ENCODE assay signal across 8 cellular contexts in the genomic region with DNA sequence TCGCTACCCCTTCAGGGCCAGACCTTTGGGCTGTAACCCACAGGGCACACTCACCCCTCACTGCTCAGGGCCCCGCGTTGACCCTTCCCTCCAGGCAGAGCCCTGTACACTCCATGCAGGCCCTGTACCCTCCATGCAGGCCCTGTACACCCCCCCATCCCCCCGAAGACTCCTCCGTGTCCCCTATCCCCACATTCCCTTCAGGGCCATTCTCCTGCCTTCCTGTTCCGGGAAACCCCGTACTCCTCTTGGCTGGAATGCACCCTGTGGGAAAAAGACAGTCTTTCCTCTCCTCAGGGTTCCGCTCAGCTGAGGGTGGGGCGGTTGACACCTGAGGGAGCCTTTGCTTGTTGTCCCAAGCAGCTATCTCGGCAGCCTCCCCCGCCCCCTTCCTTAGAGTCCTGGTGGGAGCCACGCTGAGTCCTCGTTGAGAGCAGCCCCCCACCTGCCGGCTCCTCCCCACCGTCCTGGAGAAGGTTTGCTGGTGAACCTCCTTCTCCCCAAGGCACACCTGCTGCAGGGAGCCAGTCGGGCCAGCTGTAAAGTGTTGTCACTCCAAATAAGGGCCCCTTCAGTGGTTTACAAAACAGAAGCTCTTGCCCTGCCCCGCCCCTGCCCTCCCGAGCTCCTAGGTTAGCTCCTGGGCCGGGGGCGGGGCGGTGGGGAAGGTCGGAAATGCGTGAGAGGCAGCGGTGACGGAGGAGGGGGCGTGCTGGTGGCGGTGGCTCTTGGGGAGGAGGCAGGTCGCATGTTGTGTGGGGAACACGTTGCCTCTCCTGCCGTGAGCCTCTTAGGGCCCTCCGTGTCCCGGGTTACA. TPM values are rescaled to one million over a fixed set of nuclear protein-coding genes. Genes with fewer than 3 reads are reported as not detected.
DNase-seq lines count a peak whose midpoint lies in the region; ATAC-seq, FAIRE-seq and TF ChIP-seq lines count a peak whose summit lies in the region.

No MANE protein-coding gene starts in this region.

- H3K4me3 ChIP-seq in DND-41 (ENCODE audit: low read depth in 1 of 2, low read length in 2 of 2), result peak overlapping the region; percentile 88 to 95; a peak in 3 of 4 replicates
- peak overlapping the region; percentile 91 for H3K4me3 ChIP-seq in SJCRH30
- peak overlapping the region; percentile 40 to 93 (median 80) for H3K4me3 ChIP-seq in adrenal gland
- peak overlapping the region; percentile 64 to 97 (median 94) for H3K4me3 ChIP-seq in HepG2 (replicated peaks in 1 of 3; ENCODE audit: insufficient read depth in 1 of 3, low read depth in 2 of 3, low read length in 3 of 3)

- DNase-seq in DND-41, result peak; percentile 36
- DNase-seq in SJCRH30, result no peak
- DNase-seq in adrenal gland, result peak in 5 of 7 donors; percentile 56 to 69 (median 63)
- DNase-seq in HepG2 (ENCODE audit: low spot score), result peak; percentile 62
- peak; percentile 57 to 62 for DNase-seq in stimulated activated CD8-positive, alpha-beta memory T cell treated with anti-CD3 and anti-CD28 coated beads, Interleukin-7, amount 100 ng/mL, for 4 hours (ENCODE audit: low read depth in 2 of 2)
- DNase-seq in NCI-H1048 (lab: John Stamatoyannopoulos, UW), result no peak
- no peak for DNase-seq in left lobe of liver (ENCODE audit: low spot score)
- no peak for DNase-seq in HTR-8/SVneo (ENCODE audit: insufficient read length, low spot score)

- no peaks in the 10 kb centered on the region for H3K9me3 ChIP-seq in DND-41 (ENCODE audit: insufficient read depth, low read length, severe bottlenecking)
- no peaks in the 10 kb centered on the region for H3K9me3 ChIP-seq in SJCRH30 (replicated peaks)
- H3K9me3 ChIP-seq in adrenal gland (replicated peaks in 1 of 3), result no peaks in the 10 kb centered on the region
- no peaks in the 10 kb centered on the region for H3K9me3 ChIP-seq in HepG2 (ENCODE audit: low read length)

- H3K4me2 ChIP-seq in DND-41 (ENCODE audit: insufficient read depth, low read length) (peak overlapping the region; percentile 97), HepG2 (ENCODE audit: low read depth, low read length) (peak overlapping the region; percentile 97)

- TF ChIP-seq EP300 in HepG2 (IDR thresholded peaks at IDR 0.05; ENCODE audit: low read depth in 2 of 2, low read length in 2 of 2) (no peak), HepG2 (CRISPR knock-in tag; IDR thresholded peaks at IDR 0.05; ENCODE audit: borderline replicate concordance) (no peak)

- TF ChIP-seq RAD21 in HepG2 (CRISPR knock-in tag; IDR thresholded peaks at IDR 0.05), result no peak

- 6 to 14% (median 10%) methylated on average over 13 to 32 of the region's 32 CpGs for WGBS in adrenal gland, 4 donors
- whole genome bisulfite sequencing in HepG2 (ENCODE audit: low lambda C conversion rate), result 1% methylated on average over 21 of the region's 32 CpGs

- BruUV-seq in HepG2 (replicated peaks; lab: Mats Ljungman, UMichigan), result no TSS peak

- H4K20me1 ChIP-seq in DND-41 (ENCODE audit: insufficient read depth, low read length), result peaks cover 57% of the 10 kb centered on the region
- peaks cover 24% of the 10 kb centered on the region for H4K20me1 ChIP-seq in HepG2 (ENCODE audit: insufficient read depth, low read length)

- H3K79me2 ChIP-seq in DND-41 (ENCODE audit: insufficient read depth, low read length) (peaks cover 61% of the 10 kb centered on the region), HepG2 (ENCODE audit: insufficient read depth, low read length) (peaks cover 60% of the 10 kb centered on the region)

- H3K9ac ChIP-seq in DND-41 (ENCODE audit: low read depth, low read length), result peak overlapping the region; percentile 83
- peak overlapping the region; percentile 94 for H3K9ac ChIP-seq in HepG2 (ENCODE audit: insufficient read depth, low read depth, low read length)

- H3K27ac ChIP-seq in DND-41 (ENCODE audit: low read length) (peak overlapping the region; percentile 33; the same call in 1 of the 2 replicates), SJCRH30 (no peak overlapping the region), adrenal gland (peak overlapping the region in 4 of 5 donors; percentile 35 to 89 (median 83)), HepG2 (ENCODE audit: extremely low read length, insufficient read depth, low read length) (peak overlapping the region; percentile 93)

- POLR2A ChIA-PET in HepG2 (lab: Yijun Ruan, JAX), result interaction anchor here (0.6 to 2.1 kb wide), 11 partner anchors 8 to 668 kb away, joined by 3 to 19 read pairs (median 3); a partner anchor contains a TSS

- ATAC-seq in DND-41 (ENCODE audit: insufficient read depth, low read depth) (no peak), HepG2 (peak; percentile 49), left lobe of liver (no peak)

- H3K4me1 ChIP-seq in DND-41 (ENCODE audit: insufficient read depth, low read length), result peaks cover 54% of the 10 kb centered on the region
- peaks cover 4% of the 10 kb centered on the region; the same call in 1 of the 2 replicates for H3K4me1 ChIP-seq in SJCRH30
- peaks cover 47 to 54% of the 10 kb centered on the region in 2 donors for H3K4me1 ChIP-seq in adrenal gland (replicated peaks in 1 of 2)
- H3K4me1 ChIP-seq in HepG2 (ENCODE audit: insufficient read depth, low read length), result peaks cover 22% of the 10 kb centered on the region

- no peak overlapping the region for H2AFZ ChIP-seq in DND-41 (ENCODE audit: low read depth, low read length)
- H2AFZ ChIP-seq in HepG2 (ENCODE audit: low read length), result no peak overlapping the region

- FAIRE-seq in HepG2 (lab: Jason Lieb, UNC) (no peak), HTR-8/SVneo (lab: Jason Lieb, UNC) (no peak)

- in situ Hi-C loops in HepG2 (cut with HindIII; ENCODE audit: extremely low pct_ligation_motif_present, low pct_unique_long_range_greater_than_20kb), result no loop called here

- intact Hi-C loops in adrenal gland (cut with DNase I) (no loop called here), HepG2 (cut with micrococcal nuclease; ENCODE audit: unreplicated experiment) (no loop called here)

- H3K36me3 ChIP-seq in DND-41 (ENCODE audit: insufficient read depth, low read length) (no peaks in the 10 kb centered on the region; the same call in 1 of the 2 replicates), SJCRH30 (no peaks in the 10 kb centered on the region), adrenal gland (replicated peaks in 1 of 2) (no peaks in the 10 kb centered on the region), HepG2 (replicated peaks in 1 of 2; ENCODE audit: control insufficient read depth in 1 of 2, insufficient read depth in 2 of 2, low read length in 2 of 2) (no peaks in the 10 kb centered on the region)

- TF ChIP-seq CTCF in DND-41 (IDR thresholded peaks at IDR 0.05; ENCODE audit: borderline replicate concordance, extremely low read depth, low read length, poor library complexity, severe bottlenecking) (no peak), adrenal gland (IDR thresholded peaks at IDR 0.05) (no peak), HepG2 (CRISPR knock-in tag; IDR thresholded peaks at IDR 0.05) (no peak)

- H3K27me3 ChIP-seq in DND-41 (ENCODE audit: insufficient read depth, low read length, poor library complexity) (peaks cover 4% of the 10 kb centered on the region), SJCRH30 (0 out of 2 replicates have a peak, but pooled peaks cover 3% of the 10 kb centered on the region), adrenal gland (no peaks in the 10 kb centered on the region), HepG2 (ENCODE audit: control insufficient read depth in 1 of 2, insufficient read depth in 2 of 2, low read length in 2 of 2) (no peaks in the 10 kb centered on the region)

- TF ChIP-seq POLR2A in adrenal gland (IDR thresholded peaks at IDR 0.05), result no peak
- TF ChIP-seq POLR2A in HepG2 (IDR thresholded peaks at IDR 0.05; ENCODE audit: insufficient read depth in 1 of 2, low read depth in 2 of 2, low read length in 2 of 2), result peak; percentile 37 to 67; a peak in 2 of 4 replicates

- CTCF ChIA-PET in HepG2 (lab: Yijun Ruan, JAX; ENCODE audit: low intra/inter-chr PET ratio, low total read pairs), result no interaction called here

RNA-seq across cellular contexts. Expression of a gene that starts 1.4 kb away (rescaled TPM):
- total RNA-seq in SJCRH30 (2014; rRNA removed; shearing (Covaris generic)), result 35.8 and 40.1 TPM in 2 replicates
- 10 to 100 TPM; 53.1 to 84.3 (median 64.4) TPM for total RNA-seq in adrenal gland
- 10 to 100 TPM; 20.6 to 38.3 (median 35.6) TPM for polyA plus RNA-seq in adrenal gland
- 18.8 and 26.8 TPM in 2 replicates for total RNA-seq in HepG2 (2016; rRNA removed; fragmentation: Illumina TruSeq; extraction: Trizol)
- 4.5 and 5.5 TPM in 2 replicates for total RNA-seq in HepG2 (2016; cell fraction: cytosol; rRNA removed; fragmentation: Illumina TruSeq; extraction: Trizol; ENCODE audit: low read depth)
- total RNA-seq in HepG2 (2016; cell fraction: insoluble cytoplasmic fraction; rRNA removed; fragmentation: Illumina TruSeq; extraction: Trizol), result 16.2 and 28.2 TPM in 2 replicates
- 20.2 and 20.3 TPM in 2 replicates for total RNA-seq in HepG2 (2016; cell fraction: membrane; rRNA removed; fragmentation: Illumina TruSeq; extraction: Trizol)
- 13.2 and 15.8 TPM in 2 replicates for total RNA-seq in HepG2 (2016; cell fraction: nucleus; rRNA removed; fragmentation: Illumina TruSeq; extraction: Trizol)
- 16.0 and 16.8 TPM in 2 replicates for polyA plus RNA-seq in HepG2 (2011; rRNA removed)
- 18.0 and 19.4 TPM in 2 replicates for polyA plus RNA-seq in HepG2 (2011; cell fraction: cytosol; rRNA removed)
- polyA plus RNA-seq in HepG2 (2011; cell fraction: nucleus; rRNA removed), result 24.5 and 30.8 TPM in 2 replicates
- 21.5 and 25.5 TPM in 2 replicates for polyA plus RNA-seq in HepG2 (2012)
- polyA plus RNA-seq in HepG2 (2016; cell fraction: cytosol; fragmentation: Illumina TruSeq; extraction: Trizol; ENCODE audit: low read depth), result 4.2 and 4.6 TPM in 2 replicates
- 25.9 and 33.9 TPM in 2 replicates for polyA plus RNA-seq in HepG2 (2016; cell fraction: insoluble cytoplasmic fraction; fragmentation: Illumina TruSeq; extraction: Trizol; ENCODE audit: low read depth)
- polyA plus RNA-seq in HepG2 (2016; cell fraction: membrane; fragmentation: Illumina TruSeq; extraction: Trizol; ENCODE audit: low read depth), result 14.1 and 15.9 TPM in 2 replicates
- 31.1 and 31.9 TPM in 2 replicates for polyA plus RNA-seq in HepG2 (2016; cell fraction: nucleus; fragmentation: Illumina TruSeq; extraction: Trizol; ENCODE audit: insufficient read depth, low read depth)
- 36.6 and 52.6 TPM in 2 replicates for polyA minus RNA-seq in HepG2 (2011; rRNA and poly(A)+ RNA removed; ENCODE audit: low replicate concordance)
- polyA minus RNA-seq in HepG2 (2011; cell fraction: cytosol; rRNA and poly(A)+ RNA removed), result 10.8 and 16.8 TPM in 2 replicates
- polyA minus RNA-seq in HepG2 (2011; cell fraction: nucleus; rRNA and poly(A)+ RNA removed), result 6.7 and 7.1 TPM in 2 replicates
- 22.8 TPM for total RNA-seq in left lobe of liver

RNA-seq across cellular contexts. Expression of a gene that starts 33.3 kb away (rescaled TPM):
- total RNA-seq in SJCRH30 (2014; rRNA removed; shearing (Covaris generic)), result 313 and 320 TPM in 2 replicates
- total RNA-seq in adrenal gland, result 100 to 1,000 TPM; 428 to 968 (median 670) TPM
- polyA plus RNA-seq in adrenal gland, result 1,000 to 10,000 TPM in 2 of 3 donors, 100 to 1,000 TPM in 1; 237 to 2,300 (median 1,557) TPM
- total RNA-seq in HepG2 (2016; rRNA removed; fragmentation: Illumina TruSeq; extraction: Trizol), result 51.6 and 62.8 TPM in 2 replicates
- total RNA-seq in HepG2 (2016; cell fraction: cytosol; rRNA removed; fragmentation: Illumina TruSeq; extraction: Trizol; ENCODE audit: low read depth), result 148 and 187 TPM in 2 replicates
- 41.9 and 63.2 TPM in 2 replicates for total RNA-seq in HepG2 (2016; cell fraction: insoluble cytoplasmic fraction; rRNA removed; fragmentation: Illumina TruSeq; extraction: Trizol)
- 155 and 189 TPM in 2 replicates for total RNA-seq in HepG2 (2016; cell fraction: membrane; rRNA removed; fragmentation: Illumina TruSeq; extraction: Trizol)
- total RNA-seq in HepG2 (2016; cell fraction: nucleus; rRNA removed; fragmentation: Illumina TruSeq; extraction: Trizol), result 29.0 and 32.6 TPM in 2 replicates
- polyA plus RNA-seq in HepG2 (2011; rRNA removed), result 189 and 246 TPM in 2 replicates
- 170 and 253 TPM in 2 replicates for polyA plus RNA-seq in HepG2 (2011; cell fraction: cytosol; rRNA removed)
- 312 and 359 TPM in 2 replicates for polyA plus RNA-seq in HepG2 (2011; cell fraction: nucleus; rRNA removed)
- polyA plus RNA-seq in HepG2 (2012), result 157 and 182 TPM in 2 replicates
- polyA plus RNA-seq in HepG2 (2016; cell fraction: cytosol; fragmentation: Illumina TruSeq; extraction: Trizol; ENCODE audit: low read depth), result 365 and 380 TPM in 2 replicates
- 90.9 and 108 TPM in 2 replicates for polyA plus RNA-seq in HepG2 (2016; cell fraction: insoluble cytoplasmic fraction; fragmentation: Illumina TruSeq; extraction: Trizol; ENCODE audit: low read depth)
- polyA plus RNA-seq in HepG2 (2016; cell fraction: membrane; fragmentation: Illumina TruSeq; extraction: Trizol; ENCODE audit: low read depth), result 308 and 330 TPM in 2 replicates
- 105 and 117 TPM in 2 replicates for polyA plus RNA-seq in HepG2 (2016; cell fraction: nucleus; fragmentation: Illumina TruSeq; extraction: Trizol; ENCODE audit: insufficient read depth, low read depth)
- 213 and 462 TPM in 2 replicates for polyA minus RNA-seq in HepG2 (2011; rRNA and poly(A)+ RNA removed; ENCODE audit: low replicate concordance)
- 159 and 180 TPM in 2 replicates for polyA minus RNA-seq in HepG2 (2011; cell fraction: cytosol; rRNA and poly(A)+ RNA removed)
- 36.2 and 46.2 TPM in 2 replicates for polyA minus RNA-seq in HepG2 (2011; cell fraction: nucleus; rRNA and poly(A)+ RNA removed)
- total RNA-seq in left lobe of liver, result 153 TPM

RNA-seq across cellular contexts. Expression of a gene that starts 40.2 kb away (rescaled TPM):
- 0.13 and 0.59 TPM in 2 replicates for total RNA-seq in SJCRH30 (2014; rRNA removed; shearing (Covaris generic))
- total RNA-seq in adrenal gland (10 to 100 TPM in 4 of 8 donors, 1 to 10 TPM in 4; 4.4 to 16.3 (median 10.3) TPM), HepG2 (2016; rRNA removed; fragmentation: Illumina TruSeq; extraction: Trizol) (not detected in 2 replicates), left lobe of liver (1.0 TPM)
- polyA plus RNA-seq in adrenal gland (1 to 10 TPM; 1.6 to 7.3 (median 5.8) TPM), HepG2 (2011; rRNA removed) (not detected in 2 replicates)
- not detected in 2 replicates for total RNA-seq in HepG2 (2016; cell fraction: cytosol; rRNA removed; fragmentation: Illumina TruSeq; extraction: Trizol; ENCODE audit: low read depth)
- total RNA-seq in HepG2 (2016; cell fraction: insoluble cytoplasmic fraction; rRNA removed; fragmentation: Illumina TruSeq; extraction: Trizol), result not detected in 2 replicates
- total RNA-seq in HepG2 (2016; cell fraction: membrane; rRNA removed; fragmentation: Illumina TruSeq; extraction: Trizol), result not detected in 2 replicates
- total RNA-seq in HepG2 (2016; cell fraction: nucleus; rRNA removed; fragmentation: Illumina TruSeq; extraction: Trizol), result not detected in 2 replicates
- 0.04 TPM in 1 of 2 replicates, not detected in the other for polyA plus RNA-seq in HepG2 (2011; cell fraction: cytosol; rRNA removed)
- polyA plus RNA-seq in HepG2 (2011; cell fraction: nucleus; rRNA removed), result not detected in 2 replicates
- not detected in 2 replicates for polyA plus RNA-seq in HepG2 (2012)
- not detected in 2 replicates for polyA plus RNA-seq in HepG2 (2016; cell fraction: cytosol; fragmentation: Illumina TruSeq; extraction: Trizol; ENCODE audit: low read depth)
- not detected in 2 replicates for polyA plus RNA-seq in HepG2 (2016; cell fraction: insoluble cytoplasmic fraction; fragmentation: Illumina TruSeq; extraction: Trizol; ENCODE audit: low read depth)
- 0.08 TPM in 1 of 2 replicates, not detected in the other for polyA plus RNA-seq in HepG2 (2016; cell fraction: membrane; fragmentation: Illumina TruSeq; extraction: Trizol; ENCODE audit: low read depth)
- 0.22 TPM in 1 of 2 replicates, not detected in the other for polyA plus RNA-seq in HepG2 (2016; cell fraction: nucleus; fragmentation: Illumina TruSeq; extraction: Trizol; ENCODE audit: insufficient read depth, low read depth)
- 0.10 and 0.61 TPM in 2 replicates for polyA minus RNA-seq in HepG2 (2011; rRNA and poly(A)+ RNA removed; ENCODE audit: low replicate concordance)
- not detected in 2 replicates for polyA minus RNA-seq in HepG2 (2011; cell fraction: cytosol; rRNA and poly(A)+ RNA removed)
- polyA minus RNA-seq in HepG2 (2011; cell fraction: nucleus; rRNA and poly(A)+ RNA removed), result not detected in 2 replicates

Comparison
In these comparisons a context has a peak if more than half of its experiments do, and no peak if none do; other contexts are left out.
1. DNase-seq: peak in DND-41 (single experiment), adrenal gland (5 of 7), HepG2 (single experiment) and stimulated activated CD8-positive, alpha-beta memory T cell treated with anti-CD3 and anti-CD28 coated beads, Interleukin-7, amount 100 ng/mL, for 4 hours (2 of 2); none in SJCRH30 (0 of 2), NCI-H1048 (single experiment), left lobe of liver (single experiment) and HTR-8/SVneo (single experiment).
2. POLR2A ChIP-seq: peak in HepG2 (2 of 2); none in adrenal gland (0 of 2).
3. Peak in every context shown above with its lines, with median percentiles within 50 percentile points of each other: H3K4me3 ChIP-seq.